19 cellular contexts compared by ENCODE assay signal in the genomic region with DNA sequence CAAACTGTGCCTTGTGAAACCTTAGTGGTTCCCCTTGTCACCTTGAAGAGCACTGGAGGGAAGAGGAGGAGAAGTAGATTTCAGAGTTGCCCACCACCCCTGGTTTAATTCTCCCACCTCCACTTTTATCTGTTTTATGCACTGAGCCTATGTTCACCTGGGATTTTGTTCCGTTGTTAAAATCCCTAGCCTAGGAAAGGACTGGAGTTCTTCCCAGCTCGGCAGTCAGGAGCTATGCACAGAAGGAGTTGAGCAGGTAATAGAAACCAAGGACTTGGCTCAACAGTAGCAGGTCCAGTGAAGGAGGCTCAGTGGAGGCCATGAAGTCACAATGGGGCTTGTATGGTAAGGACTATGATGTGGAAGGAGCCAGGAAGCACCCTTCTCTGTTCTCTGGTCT.
DNase-seq lines count a peak whose midpoint lies in the region; ATAC-seq and TF ChIP-seq lines count a peak whose summit lies in the region.
"Had no signal": no experiment of that assay in that cellular context is flagged by ENCODE, and none has a peak within 500 bp of the region (broad histone marks: within the 10 kb centered on the region; RNA-seq: fewer than 3 reads in every experiment).

No MANE protein-coding gene starts in this region.

- peaks cover 4% of the 10 kb centered on the region for H3K27me3 Mint-ChIP-seq in neural progenitor cell (ENCODE audit: insufficient read depth, low read depth)
- H3K27me3 Mint-ChIP-seq in osteocyte (ENCODE audit: unreplicated experiment), result peaks cover 9% of the 10 kb centered on the region
- no peaks in the 10 kb centered on the region for H3K27me3 Mint-ChIP-seq in immature natural killer cell (ENCODE audit: low read depth in 3 of 3)
- H3K27me3 Mint-ChIP-seq: CD4-positive, alpha-beta T cell had no signal

- H2BK20ac ChIP-seq in IMR-90 (ENCODE audit: low read depth, low read length), result no peak overlapping the region; the same call in 1 of the 2 replicates

- H3K9me3 ChIP-seq in IMR-90 (ENCODE audit: control insufficient read depth, insufficient read depth, low read length) (no peaks in the 10 kb centered on the region), esophagus muscularis mucosa (no peaks in the 10 kb centered on the region), neural progenitor cell (ENCODE audit: low read depth) (no peaks in the 10 kb centered on the region)
- H3K9me3 ChIP-seq: A549; BLaER1 treated with 17β-estradiol and CSF1 and Interleukin-3, amounts not matched to agents 10 nM and 100 nM; Caco-2 had no signal

- peak overlapping the region; percentile 42 for H3K27ac Mint-ChIP-seq in neural progenitor cell
- no peak overlapping the region for H3K27ac Mint-ChIP-seq in osteocyte (ENCODE audit: unreplicated experiment)
- no peak overlapping the region for H3K27ac Mint-ChIP-seq in immature natural killer cell
- H3K27ac Mint-ChIP-seq: B cell; CD4-positive, alpha-beta T cell; CD8-positive, alpha-beta T cell had no signal

- dilution Hi-C loops in IMR-90 (cut with HindIII; ENCODE audit: low sequenced_read_pairs, unreplicated experiment), result no loop called here

- H3K4me3 ChIP-seq in IMR-90 (ENCODE audit: insufficient read depth, low read depth, low read length) (no peak overlapping the region), esophagus muscularis mucosa (no peak overlapping the region), neural progenitor cell (no peak overlapping the region)
- H3K4me3 ChIP-seq: A549; BLaER1 treated with 17β-estradiol and CSF1 and Interleukin-3, amounts not matched to agents 10 nM and 100 nM had no signal

- TF ChIP-seq POLR2A in IMR-90 (IDR thresholded peaks at IDR 0.05; ENCODE audit: low read depth, low read length) (no peak), esophagus muscularis mucosa (IDR thresholded peaks at IDR 0.05; ENCODE audit: low read depth) (no peak)

- H2BK15ac ChIP-seq in IMR-90 (ENCODE audit: low read depth, low read length), result peak overlapping the region; percentile 23; the same call in 1 of the 3 replicates

- no peak overlapping the region; the same call in 1 of the 2 replicates for H2AK5ac ChIP-seq in IMR-90 (ENCODE audit: low read depth, low read length)

- H3K79me2 ChIP-seq in neural progenitor cell (ENCODE audit: low read depth), result no peaks in the 10 kb centered on the region

- no peak overlapping the region for H2BK5ac ChIP-seq in IMR-90 (ENCODE audit: low read depth, low read length, poor library complexity, severe bottlenecking)

- H3K27ac ChIP-seq in IMR-90 (ENCODE audit: insufficient read depth, low read length) (no peak overlapping the region), esophagus muscularis mucosa (replicated peaks in 1 of 4) (no peak overlapping the region), neural progenitor cell (no peak overlapping the region)
- H3K27ac ChIP-seq: 22Rv1; A549; BLaER1 treated with 17β-estradiol and CSF1 and Interleukin-3, amounts not matched to agents 10 nM and 100 nM; C4-2B had no signal

- H3K36me3 ChIP-seq in IMR-90 (ENCODE audit: control insufficient read depth, insufficient read depth, low read length) (no peaks in the 10 kb centered on the region), esophagus muscularis mucosa (no peaks in the 10 kb centered on the region), neural progenitor cell (no peaks in the 10 kb centered on the region)
- H3K36me3 ChIP-seq: BLaER1 treated with 17β-estradiol and CSF1 and Interleukin-3, amounts not matched to agents 10 nM and 100 nM had no signal

- peaks cover 3% of the 10 kb centered on the region for H3K36me3 Mint-ChIP-seq in neural progenitor cell
- no peaks in the 10 kb centered on the region for H3K36me3 Mint-ChIP-seq in osteocyte (ENCODE audit: unreplicated experiment)
- H3K36me3 Mint-ChIP-seq in immature natural killer cell, result no peaks in the 10 kb centered on the region
- H3K36me3 Mint-ChIP-seq: CD8-positive, alpha-beta T cell had no signal

- H3K4me1 Mint-ChIP-seq in neural progenitor cell, result peaks cover 20% of the 10 kb centered on the region
- peaks cover 2% of the 10 kb centered on the region for H3K4me1 Mint-ChIP-seq in osteocyte (ENCODE audit: unreplicated experiment)
- H3K4me1 Mint-ChIP-seq in immature natural killer cell, result no peaks in the 10 kb centered on the region
- H3K4me1 Mint-ChIP-seq: B cell had no signal

- no peak for DNase-seq in IMR-90
- DNase-seq in esophagus muscularis mucosa (ENCODE audit: extremely low spot score), result peak; percentile 74
- DNase-seq in neural progenitor cell (ENCODE audit: low spot score), result no peak
- DNase-seq in osteocyte (ENCODE audit: extremely low spot score, unreplicated experiment), result peak; percentile 11
- DNase-seq in immature natural killer cell, result no peak
- no peak for DNase-seq in putamen (ENCODE audit: low spot score)
- DNase-seq: AML-193; Caco-2; Calu3; CD4-positive, alpha-beta T cell; CD8-positive, alpha-beta T cell; DMS79 treated with DMSO at 0.1 percent for 48 hours; GF-D8 had no signal

- no peak overlapping the region for H3K56ac ChIP-seq in IMR-90 (ENCODE audit: extremely low read depth, insufficient read depth, low read length)

- no peak for ATAC-seq in IMR-90 (ENCODE audit: low read depth)
- ATAC-seq in GM21360 (IDR thresholded peaks at IDR 0.05; ENCODE audit: unreplicated experiment), result no peak
- ATAC-seq: A549; CD8-positive, alpha-beta T cell had no signal

- H3K14ac ChIP-seq in IMR-90 (replicated peaks; ENCODE audit: low read depth, low read length), result no peak overlapping the region

- H4K5ac ChIP-seq in IMR-90 (ENCODE audit: low read depth, low read length), result no peak overlapping the region

- POLR2A ChIA-PET in IMR-90 (lab: Charles Lee; ENCODE audit: unreplicated experiment), result no interaction called here

- no peak overlapping the region for H3K23ac ChIP-seq in IMR-90 (ENCODE audit: low read depth, low read length)

- H3K18ac ChIP-seq in IMR-90 (ENCODE audit: low read depth, low read length), result no peak overlapping the region

- peaks cover 6% of the 10 kb centered on the region for H3K9me1 ChIP-seq in IMR-90 (ENCODE audit: insufficient read depth, low read length)

- intact Hi-C loops in IMR-90 (cut with micrococcal nuclease) (no loop called here), esophagus muscularis mucosa (cut with DNase I) (no loop called here)

- TF ChIP-seq EP300 in esophagus muscularis mucosa (IDR thresholded peaks at IDR 0.05), result no peak

- CTCF ChIA-PET in IMR-90 (lab: Yijun Ruan, JAX), result no interaction called here

- H2BK120ac ChIP-seq in IMR-90 (ENCODE audit: low read depth, low read length), result no peak overlapping the region; the same call in 1 of the 2 replicates

- no peaks in the 10 kb centered on the region for H3K27me3 ChIP-seq in IMR-90 (ENCODE audit: control insufficient read depth, insufficient read depth, low read length)
- H3K27me3 ChIP-seq in esophagus muscularis mucosa, result no peaks in the 10 kb centered on the region
- no peaks in the 10 kb centered on the region for H3K27me3 ChIP-seq in neural progenitor cell
- H3K27me3 ChIP-seq: BLaER1 treated with 17β-estradiol and CSF1 and Interleukin-3, amounts not matched to agents 10 nM and 100 nM had no signal

- H2AFZ ChIP-seq in IMR-90 (replicated peaks; ENCODE audit: low read length, poor library complexity) (no peak overlapping the region), neural progenitor cell (replicated peaks) (no peak overlapping the region)

- H3K9me3 Mint-ChIP-seq in neural progenitor cell (peaks cover 5% of the 10 kb centered on the region), osteocyte (ENCODE audit: unreplicated experiment) (no peaks in the 10 kb centered on the region), immature natural killer cell (no peaks in the 10 kb centered on the region)
- H3K9me3 Mint-ChIP-seq: CD4-positive, alpha-beta T cell; CD8-positive, alpha-beta T cell had no signal

- H3K4me3 Mint-ChIP-seq in neural progenitor cell (no peak overlapping the region), osteocyte (ENCODE audit: unreplicated experiment) (no peak overlapping the region), immature natural killer cell (no peak overlapping the region)
- H3K4me3 Mint-ChIP-seq: B cell; CD4-positive, alpha-beta T cell; CD8-positive, alpha-beta T cell had no signal

- 92% methylated on average over 2 of the region's 2 CpGs; no CpG with 5 or more reads in 1 of the 2 experiments for WGBS in IMR-90 (ENCODE audit: extremely low coverage in 2 of 2, insufficient read length in 1 of 2), 2 experiments
- 96% methylated on average over 2 of the region's 2 CpGs for WGBS in esophagus muscularis mucosa

- H3F3A ChIP-seq in neural progenitor cell (ENCODE audit: low read depth), result peaks cover 13% of the 10 kb centered on the region

- BruUV-seq in IMR-90 (replicated peaks; lab: Mats Ljungman, UMichigan), result no TSS peak

- H4K91ac ChIP-seq in IMR-90 (ENCODE audit: insufficient read depth, low read depth, low read length), result 0 out of 2 replicates have a peak overlapping the region, but pooled peaks have one; percentile 35

- no peak overlapping the region; the same call in 1 of the 2 replicates for H3K4ac ChIP-seq in IMR-90 (ENCODE audit: low read depth, low read length)

- H3K79me1 ChIP-seq in IMR-90 (ENCODE audit: low read depth in 1 of 2, low read length in 2 of 2), result no peaks in the 10 kb centered on the region

- TF ChIP-seq RAD21 in IMR-90 (IDR thresholded peaks at IDR 0.05; ENCODE audit: low read length), result no peak

- H3K4me2 ChIP-seq in IMR-90 (ENCODE audit: low read depth, low read length) (no peak overlapping the region), neural progenitor cell (no peak overlapping the region)
- H3K4me2 ChIP-seq: A549 had no signal

- TF ChIP-seq CTCF in IMR-90 (conservative IDR thresholded peaks at IDR 0.05; ENCODE audit: low read depth, low read length), result no peak
- TF ChIP-seq CTCF in esophagus muscularis mucosa (IDR thresholded peaks at IDR 0.05), result no peak
- no peak for TF ChIP-seq CTCF in neural progenitor cell (IDR thresholded peaks at IDR 0.05)
- no peak for TF ChIP-seq CTCF in osteocyte (IDR thresholded peaks at IDR 0.05)

- in situ Hi-C loops in IMR-90 (cut with MboI; ENCODE audit: low sequenced_read_pairs), result no loop called here

- H4K20me1 ChIP-seq in IMR-90 (ENCODE audit: insufficient read depth, low read length), result no peaks in the 10 kb centered on the region
- no peaks in the 10 kb centered on the region for H4K20me1 ChIP-seq in neural progenitor cell (ENCODE audit: low read depth)
- H4K20me1 ChIP-seq: BLaER1 treated with 17β-estradiol and CSF1 and Interleukin-3, amounts not matched to agents 10 nM and 100 nM had no signal

- no peak overlapping the region for H2AK9ac ChIP-seq in IMR-90 (replicated peaks; ENCODE audit: low read depth, low read length, poor library complexity)

- no peak overlapping the region for H3K9ac ChIP-seq in IMR-90 (ENCODE audit: low read depth, low read length)
- no peak overlapping the region for H3K9ac ChIP-seq in neural progenitor cell
- H3K9ac ChIP-seq: BLaER1 treated with 17β-estradiol and CSF1 and Interleukin-3, amounts not matched to agents 10 nM and 100 nM had no signal

- no peak overlapping the region for H4K8ac ChIP-seq in IMR-90 (ENCODE audit: low read depth in 2 of 2, low read length in 2 of 2)

- H3K4me1 ChIP-seq in IMR-90 (ENCODE audit: control insufficient read depth, insufficient read depth, low read length) (peaks cover 14% of the 10 kb centered on the region), esophagus muscularis mucosa (no peaks in the 10 kb centered on the region), neural progenitor cell (peaks cover 14% of the 10 kb centered on the region)
- H3K4me1 ChIP-seq: A549, Caco-2 had no signal

TF ChIP-seq in IMR-90, 13 proteins besides CTCF, POLR2A, EP300 and RAD21 (continues in another document):
- TF ChIP-seq BHLHE40 (IDR thresholded peaks at IDR 0.05; ENCODE audit: low read depth, low read length), result no peak

Comparison
In these comparisons a context has a peak if more than half of its experiments do, and no peak if none do; other contexts are left out.
1. DNase-seq: peak in esophagus muscularis mucosa (single experiment) and osteocyte (single experiment); none in IMR-90 (single experiment), neural progenitor cell (single experiment), immature natural killer cell (0 of 3) and putamen (single experiment).